Comparison of ENCODE assay signal across 20 cellular contexts in the genomic region with DNA sequence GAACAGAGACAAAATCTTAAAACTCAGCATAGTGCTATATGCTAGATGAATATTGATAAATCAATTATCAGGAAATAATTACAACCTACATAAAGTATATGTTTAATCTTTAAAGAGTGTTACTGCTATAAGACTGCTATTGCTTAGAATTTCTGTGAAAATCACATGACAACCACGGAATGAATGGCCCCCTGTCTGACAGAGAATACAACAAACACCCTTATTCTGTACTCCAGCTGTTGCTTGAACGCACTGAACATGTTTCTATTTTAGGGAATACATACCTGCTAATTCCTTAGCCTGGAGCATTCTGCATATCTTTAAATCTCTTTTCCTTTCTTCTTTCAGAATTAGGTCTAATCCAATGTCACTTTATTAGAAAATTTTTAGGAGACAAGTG.
"Had no signal": no experiment of that assay in that cellular context is flagged by ENCODE, and none has a peak within 500 bp of the region (broad histone marks: within the 10 kb centered on the region; RNA-seq: fewer than 3 reads in every experiment).

No MANE protein-coding gene starts in this region.

- ATAC-seq: effector memory CD8-positive, alpha-beta T cell; esophagus mucosa; gastroesophageal sphincter; heart right ventricle; left cardiac atrium; left lung; left ventricle myocardium superior; lower lobe of right lung; mucosa of descending colon had no signal

- DNase-seq: colonic mucosa; cortex of kidney; effector CD8-positive, alpha-beta T cell; effector memory CD8-positive, alpha-beta T cell; endodermal cell; erythroblast; esophagus squamous epithelium; foreskin fibroblast; glutamatergic neuron; heart right ventricle; hippocampal formation; left cardiac atrium; left lung; left ventricle myocardium superior; lower lobe of right lung; mesenchymal stem cell; mucosa of descending colon; naive B cell had no signal
